In genomic region chr1:17591814-17592430, GRCh38 we compare ENCODE assay signal across 1 cellular context.
A peak's percentile ranks its signal among the peaks of the same experiment; 100 is the strongest.
TF ChIP-seq lines count a peak whose summit lies in the region.

No MANE protein-coding gene starts in this region.

TF ChIP-seq in HepG2, 621 proteins besides CTCF, POLR2A, EP300 and RAD21 (continued from another document):
- peak; percentile 51; the same call in 1 of the 2 replicates for TF ChIP-seq ZNF362 (CRISPR knock-in tag; IDR thresholded peaks at IDR 0.05; ENCODE audit: borderline replicate concordance)
- TF ChIP-seq ATM (IDR thresholded peaks at IDR 0.05; ENCODE audit: borderline replicate concordance): no peak
- TF ChIP-seq ZNF547 (CRISPR knock-in tag; IDR thresholded peaks at IDR 0.05): peak; percentile 95
- TF ChIP-seq TRAFD1 (CRISPR knock-in tag; IDR thresholded peaks at IDR 0.05; ENCODE audit: borderline replicate concordance): 0 out of 2 replicates have a peak, but pooled peaks have one; percentile 70
- no peak for TF ChIP-seq SP2 (CRISPR knock-in tag; IDR thresholded peaks at IDR 0.05)
- peak; percentile 61; the same call in 1 of the 2 replicates for TF ChIP-seq SOX13 (IDR thresholded peaks at IDR 0.05)
- peak in 1 of 2 experiments; percentile 85; a peak in 2 of 4 replicates for TF ChIP-seq SOX13 (CRISPR knock-in tag; conservative IDR thresholded peaks at IDR 0.05 in 1 of 2, IDR thresholded peaks at IDR 0.05 in 1 of 2)
- TF ChIP-seq ZBTB7B (CRISPR knock-in tag; IDR thresholded peaks at IDR 0.05): peak; percentile 92; the same call in 1 of the 2 replicates
